Comparison of ENCODE assay signal across 32 cellular contexts in genomic region chr12:89657739-89658138, GRCh38.
"Had no signal": no experiment of that assay in that cellular context is flagged by ENCODE, and none has a peak within 500 bp of the region (broad histone marks: within the 10 kb centered on the region; RNA-seq: fewer than 3 reads in every experiment).

No MANE protein-coding gene starts in this region.

- H3K9me3 ChIP-seq: esophagus squamous epithelium, gastroesophageal sphincter, heart right ventricle had no signal

- H3K4me3 ChIP-seq: coronary artery, dorsolateral prefrontal cortex, esophagus squamous epithelium, gastroesophageal sphincter, heart right ventricle had no signal

- H3K27me3 ChIP-seq: brain microvascular endothelial cell, dorsolateral prefrontal cortex, esophagus squamous epithelium, gastroesophageal sphincter, heart right ventricle had no signal

- H3K36me3 ChIP-seq: brain microvascular endothelial cell, esophagus squamous epithelium, gastroesophageal sphincter had no signal

- DNase-seq: activated CD4-positive, alpha-beta memory T cell treated with anti-CD3 and anti-CD28 coated beads, Interleukin-2, amount 10 ng/mL, durations not matched to agents 7 days and 5 days; activated CD4-positive, alpha-beta T cell treated with anti-CD3 and anti-CD28 coated beads for 36 hours; activated CD4-positive, alpha-beta T cell treated with anti-CD3 and anti-CD28 coated beads, Interleukin-2, amount 10 ng/mL, durations not matched to agents 24 days and 14 days; activated CD4-positive, CD25-positive, alpha-beta regulatory T cell; activated CD4-positive, CD25-positive, alpha-beta regulatory T cell treated with anti-CD3 and anti-CD28 coated beads, Interleukin-2, amount 50 U/mL, for 72 hours; activated CD8-positive, alpha-beta memory T cell treated with anti-CD3 and anti-CD28 coated beads, Interleukin-2, amount 50 U/mL, for 48 hours; activated effector memory CD4-positive, alpha-beta T cell treated with Interleukin-2 at 50 U/mL for 16 hours; activated gamma-delta T cell treated with Interleukin-2 at 50 U/mL for 16 hours; activated naive CD4-positive, alpha-beta T cell treated with anti-CD3 and anti-CD28 coated beads, Interleukin-2, amount 50 U/mL, for 16 hours; activated naive CD4-positive, alpha-beta T cell treated with Interleukin-2 at 50 U/mL for 16 hours; activated T-cell treated with anti-CD3 and anti-CD28 coated beads for 4 hours; activated T-cell treated with anti-CD3 and anti-CD28 coated beads, Interleukin-2, amount 50 U/mL, for 4 hours; amniotic stem cell; anterior cingulate cortex; brain microvascular endothelial cell; dorsolateral prefrontal cortex; effector memory CD8-positive, alpha-beta T cell; esophagus squamous epithelium; foreskin melanocyte; heart right ventricle; T-cell; T1000; WERI-Rb-1 had no signal

- ATAC-seq: activated CD4-positive, alpha-beta T cell treated with anti-CD3 and anti-CD28 coated beads for 36 hours; activated T-cell treated with anti-CD3 and anti-CD28 coated beads, Interleukin-2, amount 50 U/mL, for 4 hours; activated T-helper 17 cell treated with anti-CD3 and anti-CD28 coated beads, Interleukin-2, amount 50 U/mL, for 72 hours; effector memory CD8-positive, alpha-beta T cell; gastroesophageal sphincter; heart right ventricle; T-cell had no signal

- H3K27ac ChIP-seq: brain microvascular endothelial cell, coronary artery, dorsolateral prefrontal cortex, epithelial cell of prostate, esophagus squamous epithelium, gastroesophageal sphincter, heart right ventricle, WERI-Rb-1 had no signal

- H3K9me3 Mint-ChIP-seq: activated CD4-positive, alpha-beta T cell treated with anti-CD3 and anti-CD28 coated beads, Interleukin-2, amount 10 ng/mL, durations not matched to agents 24 days and 14 days; activated T-cell treated with anti-CD3 and anti-CD28 coated beads, Interleukin-2, amount 50 U/mL, for 4 hours; activated T-helper 17 cell treated with anti-CD3 and anti-CD28 coated beads, Interleukin-2, amount 50 U/mL, for 72 hours; central memory CD8-positive, alpha-beta T cell; dendritic cell treated with granulocyte-macrophage colony-stimulating factor and Interleukin-4, amounts not matched to agents 40 ng/mL and 50 ng/mL, for 4 days; effector memory CD8-positive, alpha-beta T cell; T-cell; T-helper 1 cell treated with Interleukin-12 subunit alpha and Interleukin-12 subunit beta and Interleukin-4 antibody, amounts not matched to agents 30 μg/mL and 1 μg/mL, for 36 hours; T-helper 2 cell treated with Interferon-gamma antibody and Interleukin-4, amounts not matched to agents 5 μg/mL and 100 μg/mL, for 36 hours had no signal

- H3K4me3 Mint-ChIP-seq: activated CD4-positive, alpha-beta memory T cell treated with anti-CD3 and anti-CD28 coated beads, Interleukin-2, amount 10 ng/mL, durations not matched to agents 7 days and 5 days; activated CD4-positive, alpha-beta T cell treated with anti-CD3 and anti-CD28 coated beads for 36 hours; activated CD4-positive, alpha-beta T cell treated with anti-CD3 and anti-CD28 coated beads, Interleukin-2, amount 10 ng/mL, durations not matched to agents 24 days and 14 days; activated naive CD8-positive, alpha-beta T cell; activated T-cell treated with anti-CD3 and anti-CD28 coated beads, Interleukin-2, amount 50 U/mL, for 4 hours; activated T-helper 17 cell treated with anti-CD3 and anti-CD28 coated beads, Interleukin-2, amount 50 U/mL, for 72 hours; central memory CD8-positive, alpha-beta T cell; effector memory CD8-positive, alpha-beta T cell; T-cell; T-helper 1 cell treated with Interleukin-12 subunit alpha and Interleukin-12 subunit beta and Interleukin-4 antibody, amounts not matched to agents 30 μg/mL and 1 μg/mL, for 36 hours; T-helper 2 cell treated with Interferon-gamma antibody and Interleukin-4, amounts not matched to agents 5 μg/mL and 100 μg/mL, for 36 hours had no signal

- H3K27me3 Mint-ChIP-seq: activated CD4-positive, alpha-beta memory T cell treated with anti-CD3 and anti-CD28 coated beads, Interleukin-2, amount 10 ng/mL, durations not matched to agents 7 days and 5 days; activated CD4-positive, alpha-beta T cell treated with anti-CD3 and anti-CD28 coated beads for 36 hours; activated CD4-positive, alpha-beta T cell treated with anti-CD3 and anti-CD28 coated beads, Interleukin-2, amount 10 ng/mL, durations not matched to agents 24 days and 14 days; activated naive CD8-positive, alpha-beta T cell; activated T-helper 17 cell treated with anti-CD3 and anti-CD28 coated beads, Interleukin-2, amount 50 U/mL, for 72 hours; central memory CD8-positive, alpha-beta T cell; dendritic cell treated with granulocyte-macrophage colony-stimulating factor and Interleukin-4, amounts not matched to agents 40 ng/mL and 50 ng/mL, for 4 days; effector memory CD8-positive, alpha-beta T cell; T-cell had no signal

- H3K27ac Mint-ChIP-seq: activated CD4-positive, alpha-beta memory T cell treated with anti-CD3 and anti-CD28 coated beads, Interleukin-2, amount 10 ng/mL, durations not matched to agents 7 days and 5 days; activated CD4-positive, alpha-beta T cell treated with anti-CD3 and anti-CD28 coated beads for 36 hours; activated CD4-positive, alpha-beta T cell treated with anti-CD3 and anti-CD28 coated beads, Interleukin-2, amount 10 ng/mL, durations not matched to agents 24 days and 14 days; T-cell; T-helper 1 cell treated with Interleukin-12 subunit alpha and Interleukin-12 subunit beta and Interleukin-4 antibody, amounts not matched to agents 30 μg/mL and 1 μg/mL, for 36 hours; T-helper 2 cell treated with Interferon-gamma antibody and Interleukin-4, amounts not matched to agents 5 μg/mL and 100 μg/mL, for 36 hours had no signal
